8 cellular contexts compared by ENCODE assay signal in genomic region chr10:77846718-77847311, GRCh38.
DNase-seq lines count a peak whose midpoint lies in the region; ATAC-seq and TF ChIP-seq lines count a peak whose summit lies in the region.

No MANE protein-coding gene starts in this region.

- H3K4me3 ChIP-seq in DND-41 (ENCODE audit: low read depth in 1 of 2, low read length in 2 of 2) (no peak overlapping the region), H7 (ENCODE audit: insufficient read depth, low read depth, low read length) (no peak overlapping the region), WERI-Rb-1 (ENCODE audit: low read depth, low read length) (no peak overlapping the region)

- H3K36me3 ChIP-seq in DND-41 (ENCODE audit: insufficient read depth, low read length) (peaks cover 24% of the 10 kb centered on the region), H7 (replicated peaks; ENCODE audit: control insufficient read depth, insufficient read depth, low read length) (peaks cover 11% of the 10 kb centered on the region), WERI-Rb-1 (peaks cover 68% of the 10 kb centered on the region)

- H3K9me3 ChIP-seq in DND-41 (ENCODE audit: insufficient read depth, low read length, severe bottlenecking), result no peaks in the 10 kb centered on the region
- H3K9me3 ChIP-seq in WERI-Rb-1 (ENCODE audit: severe bottlenecking), result no peaks in the 10 kb centered on the region

- no peaks in the 10 kb centered on the region for H4K20me1 ChIP-seq in DND-41 (ENCODE audit: insufficient read depth, low read length)

- peaks cover 3% of the 10 kb centered on the region; the same call in 1 of the 2 replicates for H3K4me1 ChIP-seq in DND-41 (ENCODE audit: insufficient read depth, low read length)

- peak overlapping the region; percentile 63; the same call in 1 of the 2 replicates for H2AFZ ChIP-seq in DND-41 (ENCODE audit: low read depth, low read length)

- no peak overlapping the region for H3K4me2 ChIP-seq in DND-41 (ENCODE audit: insufficient read depth, low read length)

- H3K9ac ChIP-seq in DND-41 (ENCODE audit: low read depth, low read length), result 0 out of 2 replicates have a peak overlapping the region, but pooled peaks have one; percentile 3

- H3K27ac ChIP-seq in DND-41 (ENCODE audit: low read length) (0 out of 2 replicates have a peak overlapping the region, but pooled peaks have one; percentile 30), WERI-Rb-1 (peak overlapping the region; percentile 75), caudate nucleus (ENCODE audit: low read depth, low read length) (no peak overlapping the region)

- TF ChIP-seq CTCF in DND-41 (IDR thresholded peaks at IDR 0.05; ENCODE audit: borderline replicate concordance, extremely low read depth, low read length, poor library complexity, severe bottlenecking) (peak; percentile 88), WERI-Rb-1 (IDR thresholded peaks at IDR 0.05; ENCODE audit: low read depth, low read length) (peak; percentile 91)

- peak; percentile 89 for ATAC-seq in DND-41 (ENCODE audit: insufficient read depth, low read depth)
- no peak for ATAC-seq in HG02840 (IDR thresholded peaks at IDR 0.05; ENCODE audit: low FRiP score, unreplicated experiment)

- no peaks in the 10 kb centered on the region for H3K79me2 ChIP-seq in DND-41 (ENCODE audit: insufficient read depth, low read length)

- H3K27me3 ChIP-seq in DND-41 (ENCODE audit: insufficient read depth, low read length, poor library complexity) (no peaks in the 10 kb centered on the region), H7 (ENCODE audit: control insufficient read depth, insufficient read depth, low read length) (no peaks in the 10 kb centered on the region), WERI-Rb-1 (ENCODE audit: insufficient read depth, low read depth, severe bottlenecking) (no peaks in the 10 kb centered on the region)

- DNase-seq in DND-41 (peak; percentile 72), H7 (peak; percentile 88), NCI-H146 (lab: John Stamatoyannopoulos, UW) (peak; percentile 51), WERI-Rb-1 (peak; percentile 81), caudate nucleus (lab: John Stamatoyannopoulos, UW) (peak in 58 of 61 donors; percentile 9 to 86 (median 64)), islet precursor cell (peak; percentile 88)
- peak; percentile 64 for DNase-seq in stimulated activated CD4-positive, alpha-beta T cell treated with anti-CD3 and anti-CD28 coated beads, Interleukin-12 subunit alpha, Interleukin-12 subunit beta, amount 100 ng/mL, for 4 hours
